In the genomic region with DNA sequence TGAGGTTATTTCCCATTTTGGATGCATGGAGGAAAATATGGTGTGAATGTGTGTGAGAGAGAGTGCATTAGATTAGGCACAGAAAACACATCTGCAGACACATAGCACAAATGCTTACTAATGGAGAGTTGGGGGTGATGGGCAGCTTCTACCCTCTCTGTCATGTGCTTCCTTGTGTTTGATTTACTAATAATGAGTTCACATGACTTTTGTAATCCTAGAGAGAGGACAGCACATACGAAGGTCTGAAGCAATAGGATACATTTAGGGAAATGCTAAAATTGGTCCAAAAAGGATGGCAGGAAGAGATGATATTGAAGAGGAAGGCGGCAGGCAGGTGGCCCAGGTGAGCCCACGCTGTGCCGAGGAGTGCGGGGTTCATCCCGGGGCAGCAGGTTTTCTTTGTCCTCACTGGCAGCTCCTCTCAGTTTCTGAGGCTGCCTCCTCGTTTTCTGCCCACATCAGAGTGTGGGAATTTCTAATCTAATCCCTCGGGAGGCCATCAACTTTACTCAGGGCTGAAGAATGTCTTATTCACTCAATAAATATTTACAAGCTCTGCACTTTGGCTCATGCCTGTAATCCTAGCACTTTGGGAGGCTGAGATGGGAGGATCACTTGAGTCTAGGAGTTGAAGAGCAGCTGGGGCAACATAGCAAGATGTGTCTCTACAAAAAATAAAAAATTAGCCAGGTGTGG, we compare ENCODE assay signal across 14 cellular contexts. TPM values are rescaled to one million over a fixed set of nuclear protein-coding genes. Genes with fewer than 3 reads are reported as not detected.
DNase-seq lines count a peak whose midpoint lies in the region; TF ChIP-seq lines count a peak whose summit lies in the region.
"Had no signal": no experiment of that assay in that cellular context is flagged by ENCODE, and none has a peak within 500 bp of the region (broad histone marks: within the 10 kb centered on the region; RNA-seq: fewer than 3 reads in every experiment).

No MANE protein-coding gene starts in this region.

- DNase-seq in COLO829 (ENCODE audit: low spot score): peak; percentile 76
- DNase-seq in M059J (ENCODE audit: low read depth): peak; percentile 87
- DNase-seq in mammary epithelial cell: peak; percentile 41
- no peak for DNase-seq in NCI-H524 (lab: John Stamatoyannopoulos, UW)
- DNase-seq in OCI-M2 (lab: John Stamatoyannopoulos, UW; ENCODE audit: unreplicated experiment): no peak
- DNase-seq in NCI-H187 treated with DMSO at 0.1 percent for 48 hours (lab: John Stamatoyannopoulos, UW): no peak
- no peak for DNase-seq in cardiac septum (ENCODE audit: low spot score)
- DNase-seq: activated CD4-positive, alpha-beta T cell treated with anti-CD3 and anti-CD28 coated beads for 48 hours; midbrain; NCI-H2029; SHP77; thyroid gland had no signal

- H3K4me2 ChIP-seq in mammary epithelial cell (ENCODE audit: insufficient read depth, low read depth, low read length): no peak overlapping the region

- no peak for TF ChIP-seq CTCF in mammary epithelial cell (conservative IDR thresholded peaks at IDR 0.05 in 1 of 2, IDR thresholded peaks at IDR 0.05 in 1 of 2; ENCODE audit: extremely low read depth in 1 of 2, insufficient read depth in 1 of 2, low read depth in 1 of 2, low read length in 2 of 2)

- intact Hi-C loops in mammary epithelial cell (cut with micrococcal nuclease) (no loop called here), cardiac septum (cut with DNase I) (no loop called here)

- no TSS peak for BruUV-seq in mammary epithelial cell (replicated peaks; lab: Mats Ljungman, UMichigan)

- WGBS in mammary epithelial cell (ENCODE audit: low coverage, missing lambda C conversion rate): 44% methylated on average over 7 of the region's 8 CpGs
- 81 to 87% methylated on average over 6 to 7 of the region's 8 CpGs for WGBS in mesodermal cell (ENCODE audit: insufficient coverage in 2 of 2), 2 experiments

- in situ Hi-C loops in mammary epithelial cell (cut with MboI; ENCODE audit: low sequenced_read_pairs in 2 of 2): no loop called here

- H3K4me1 ChIP-seq in mammary epithelial cell (ENCODE audit: insufficient read depth, low read length) (no peaks in the 10 kb centered on the region), mesodermal cell (ENCODE audit: control insufficient read depth, insufficient read depth, low read length, poor library complexity, severe bottlenecking) (peaks cover 8% of the 10 kb centered on the region)
- H3K4me1 ChIP-seq: thyroid gland had no signal

- H3K79me2 ChIP-seq in mammary epithelial cell (ENCODE audit: insufficient read depth, low read length): no peaks in the 10 kb centered on the region

- no peak overlapping the region for H3K9ac ChIP-seq in mammary epithelial cell (ENCODE audit: insufficient read depth, low read length)

- H3K9me3 ChIP-seq in mammary epithelial cell (replicated peaks; ENCODE audit: insufficient read depth, low read length) (no peaks in the 10 kb centered on the region), mesodermal cell (ENCODE audit: control insufficient read depth, low read length) (no peaks in the 10 kb centered on the region)
- H3K9me3 ChIP-seq: thyroid gland had no signal

- H4K20me1 ChIP-seq in mammary epithelial cell (ENCODE audit: insufficient read depth, low read length): no peaks in the 10 kb centered on the region

- H3K4me3 ChIP-seq in mammary epithelial cell (replicated peaks in 1 of 3; ENCODE audit: insufficient read depth in 1 of 3, low read depth in 2 of 3, low read length in 3 of 3) (no peak overlapping the region), mesodermal cell (ENCODE audit: extremely low read depth, insufficient read depth, low read length, poor library complexity, severe bottlenecking) (no peak overlapping the region)
- H3K4me3 ChIP-seq: coronary artery, thyroid gland had no signal

- CTCF ChIA-PET in mammary epithelial cell (lab: Charles Lee; ENCODE audit: low non-redundant PET): interaction anchor here (0.6 kb wide), 1 partner anchor 561 kb away, joined by 3 read pairs; a partner anchor contains a TSS

- no peaks in the 10 kb centered on the region for H3K27me3 ChIP-seq in mammary epithelial cell (ENCODE audit: insufficient read depth, low read length)
- H3K27me3 ChIP-seq: thyroid gland had no signal

- dilution Hi-C loops in mammary epithelial cell (cut with HindIII; ENCODE audit: low sequenced_read_pairs): no loop called here

- H3K36me3 ChIP-seq in mammary epithelial cell (ENCODE audit: insufficient read depth, low read length) (no peaks in the 10 kb centered on the region), mesodermal cell (ENCODE audit: control insufficient read depth, insufficient read depth, low read length) (no peaks in the 10 kb centered on the region)
- H3K36me3 ChIP-seq: thyroid gland had no signal

- H3K27ac ChIP-seq in mammary epithelial cell (ENCODE audit: insufficient read depth, low read depth, low read length) (no peak overlapping the region), mesodermal cell (ENCODE audit: low read depth, low read length, severe bottlenecking) (peak overlapping the region; percentile 87)
- H3K27ac ChIP-seq: thyroid gland had no signal

- no peak overlapping the region for H2AFZ ChIP-seq in mammary epithelial cell (ENCODE audit: low read depth, low read length)

RNA-seq across cellular contexts. Expression of a gene that starts 15.9 kb away (rescaled TPM):
- total RNA-seq in M059J (2014; rRNA removed; shearing (Covaris generic)): 6.7 and 10.7 TPM in 2 replicates
- total RNA-seq in mammary epithelial cell: 10 to 100 TPM; 20.0 to 21.8 TPM
- 6.1 TPM for polyA plus RNA-seq in mammary epithelial cell
- 8.8 TPM for polyA minus RNA-seq in mammary epithelial cell
- polyA plus RNA-seq in mesodermal cell (2013, experiment 1 of 2): 10.9 TPM
- polyA plus RNA-seq in mesodermal cell (2013, experiment 2 of 2): 13.3 TPM
- total RNA-seq in cardiac septum: 9.3 TPM

Comparison
In these comparisons a context has a peak if more than half of its experiments do, and no peak if none do; other contexts are left out.
1. DNase-seq: peak in COLO829 (single experiment), M059J (single experiment) and mammary epithelial cell (single experiment); none in NCI-H524 (0 of 2), OCI-M2 (single experiment), NCI-H187 treated with DMSO at 0.1 percent for 48 hours (single experiment) and cardiac septum (single experiment).